In genomic region chr16:1708083-1708767, GRCh38 we compare ENCODE assay signal across 8 cellular contexts. TPM values are rescaled to one million over a fixed set of nuclear protein-coding genes. Genes with fewer than 3 reads are reported as not detected.
DNase-seq lines count a peak whose midpoint lies in the region; ATAC-seq and TF ChIP-seq lines count a peak whose summit lies in the region.

No MANE protein-coding gene starts in this region.

- H3K4me1 Mint-ChIP-seq in activated naive CD8-positive, alpha-beta T cell treated with anti-CD3 and anti-CD28 coated beads for 36 hours = peaks cover 31% of the 10 kb centered on the region
- H3K4me1 Mint-ChIP-seq in type B pancreatic cell (ENCODE audit: unreplicated experiment) = peaks cover 21% of the 10 kb centered on the region

- ATAC-seq in Right ventricle myocardium inferior (no peak), GM18498 (IDR thresholded peaks at IDR 0.05; ENCODE audit: unreplicated experiment) (no peak), GM18505 (IDR thresholded peaks at IDR 0.05; ENCODE audit: unreplicated experiment) (no peak)

- H3K27me3 Mint-ChIP-seq in activated naive CD8-positive, alpha-beta T cell treated with anti-CD3 and anti-CD28 coated beads for 36 hours = no peaks in the 10 kb centered on the region
- no peaks in the 10 kb centered on the region for H3K27me3 Mint-ChIP-seq in type B pancreatic cell

- TF ChIP-seq CTCF in type B pancreatic cell (conservative IDR thresholded peaks at IDR 0.05) = no peak

- H3K9me3 Mint-ChIP-seq in activated naive CD8-positive, alpha-beta T cell treated with anti-CD3 and anti-CD28 coated beads for 36 hours = no peaks in the 10 kb centered on the region
- no peaks in the 10 kb centered on the region for H3K9me3 Mint-ChIP-seq in type B pancreatic cell

- H3K27ac Mint-ChIP-seq in activated naive CD8-positive, alpha-beta T cell treated with anti-CD3 and anti-CD28 coated beads for 36 hours = no peak overlapping the region
- H3K27ac Mint-ChIP-seq in type B pancreatic cell = no peak overlapping the region

- peak overlapping the region; percentile 18 for H3K27ac ChIP-seq in layer of hippocampus (ENCODE audit: low read depth, low read length)

- DNase-seq in Right ventricle myocardium inferior (ENCODE audit: missing footprints) = peak; percentile 63
- no peak for DNase-seq in cardiac septum (ENCODE audit: low spot score)
- no peak for DNase-seq in activated naive CD8-positive, alpha-beta T cell treated with anti-CD3 and anti-CD28 coated beads for 36 hours
- DNase-seq in type B pancreatic cell (ENCODE audit: extremely low spot score, unreplicated experiment) = no peak
- no peak for DNase-seq in DMS153 treated with DMSO at 0.1 percent for 48 hours (lab: John Stamatoyannopoulos, UW; ENCODE audit: unreplicated experiment)

- no peaks in the 10 kb centered on the region for H3K27me3 ChIP-seq in layer of hippocampus (ENCODE audit: control insufficient read depth, insufficient read depth, low read length)

- H3K36me3 Mint-ChIP-seq in activated naive CD8-positive, alpha-beta T cell treated with anti-CD3 and anti-CD28 coated beads for 36 hours = peaks cover 7% of the 10 kb centered on the region
- H3K36me3 Mint-ChIP-seq in type B pancreatic cell = no peaks in the 10 kb centered on the region

- intact Hi-C loops in Right ventricle myocardium inferior (cut with DNase I) (loop anchor here (5.0 to 10.0 kb wide), 3 partner anchors 74 to 283 kb away; partner anchors contain the start of genes NUBP2, SPSB3 and UQCC4), cardiac septum (cut with DNase I) (loop anchor here (5.0 kb wide), 1 partner anchor 64 kb away; the partner anchor contains the start of genes EME2, MRPS34 and NME3)

- peak overlapping the region; percentile 89 for H3K4me3 Mint-ChIP-seq in activated naive CD8-positive, alpha-beta T cell treated with anti-CD3 and anti-CD28 coated beads for 36 hours
- H3K4me3 Mint-ChIP-seq in type B pancreatic cell = peak overlapping the region; percentile 90

- no peak for TF ChIP-seq POLR2A in GM18505 (IDR thresholded peaks at IDR 0.05; ENCODE audit: borderline replicate concordance, extremely low read depth, insufficient read depth, insufficient read length)

RNA-seq across cellular contexts. Expression of gene MAPK8IP3, which starts 2.2 kb away (rescaled TPM):
- total RNA-seq in Right ventricle myocardium inferior = 66.4 TPM
- total RNA-seq in cardiac septum = 71.4 TPM
- total RNA-seq in activated naive CD8-positive, alpha-beta T cell treated with anti-CD3 and anti-CD28 coated beads for 36 hours = 10 to 100 TPM; 46.7 to 47.3 TPM
- 50.4 and 97.5 TPM in 2 replicates for total RNA-seq in type B pancreatic cell (ENCODE audit: low replicate concordance)

RNA-seq across cellular contexts. Expression of gene JPT2, which starts 30.1 kb away (rescaled TPM):
- total RNA-seq in Right ventricle myocardium inferior (41.5 TPM), cardiac septum (26.2 TPM), type B pancreatic cell (ENCODE audit: low replicate concordance) (116 and 132 TPM in 2 replicates)
- 10 to 100 TPM; 91.4 to 96.2 TPM for total RNA-seq in activated naive CD8-positive, alpha-beta T cell treated with anti-CD3 and anti-CD28 coated beads for 36 hours
